ENCODE assay signal across 23 cellular contexts in the genomic region with DNA sequence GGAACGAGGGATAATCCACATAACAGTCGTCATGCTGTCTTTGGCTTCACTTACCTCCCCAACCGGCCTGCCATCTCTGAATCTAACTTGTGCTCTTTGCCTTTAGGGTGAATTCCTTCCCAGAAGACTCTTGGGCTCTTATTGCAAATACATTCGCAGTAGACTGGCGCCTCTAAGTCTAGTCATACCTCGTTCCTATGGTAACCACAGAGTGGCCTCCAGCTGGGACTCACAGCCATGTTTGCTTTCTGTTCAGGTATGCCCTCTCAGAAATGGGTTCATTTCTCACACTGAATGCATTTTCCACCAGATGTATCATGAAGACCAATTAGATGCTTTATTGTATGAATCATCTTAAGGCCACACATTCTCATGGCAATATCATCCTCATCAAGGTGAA.
DNase-seq lines count a peak whose midpoint lies in the region; ATAC-seq, FAIRE-seq and TF ChIP-seq lines count a peak whose summit lies in the region.
"Had no signal": no experiment of that assay in that cellular context is flagged by ENCODE, and none has a peak within 500 bp of the region (broad histone marks: within the 10 kb centered on the region; RNA-seq: fewer than 3 reads in every experiment).

No MANE protein-coding gene starts in this region.

- peak; percentile 4 for DNase-seq in stimulated activated CD4-positive, alpha-beta T cell treated with anti-CD3 and anti-CD28 coated beads, Interleukin-1b, Interleukin-23, amount 100 ng/mL, for 48 hours
- no peak for DNase-seq in stimulated activated CD4-positive, alpha-beta T cell treated with anti-CD3 and anti-CD28 coated beads, Interleukin-4, amount 100 ng/mL, for 1 hour
- peak; percentile 54 for DNase-seq in NCI-H2029 treated with DMSO at 0.1 percent for 48 hours (lab: John Stamatoyannopoulos, UW)
- peak; percentile 33 for DNase-seq in bronchial epithelial cell (ENCODE audit: low read depth)
- no peak for DNase-seq in NCI-H146 (lab: John Stamatoyannopoulos, UW)
- no peak for DNase-seq in T1000 (lab: John Stamatoyannopoulos, UW)
- DNase-seq: activated CD4-positive, alpha-beta T cell treated with anti-CD3 and anti-CD28 coated beads, Interleukin-2, amount 10 ng/mL, durations not matched to agents 7 days and 5 days; body of pancreas; DND-41; NCI-H1694 treated with DMSO at 0.1 percent for 48 hours; NCI-H524 treated with DMSO at 0.1 percent for 48 hours; SIG-M5; stimulated activated CD4-positive, alpha-beta T cell treated with anti-CD3 and anti-CD28 coated beads, Interleukin-2, amount 100 ng/mL, for 24 hours; stimulated activated naive CD4-positive, alpha-beta T cell; T-cell had no signal

- ATAC-seq in HG03280 (IDR thresholded peaks at IDR 0.05; ENCODE audit: unreplicated experiment) (no peak), GM21367 (IDR thresholded peaks at IDR 0.05; ENCODE audit: unreplicated experiment) (no peak)
- ATAC-seq: activated T-helper 17 cell treated with anti-CD3 and anti-CD28 coated beads, Interleukin-2, amount 50 U/mL, for 72 hours; body of pancreas; HCT116; T-cell had no signal

- no peaks in the 10 kb centered on the region for H3K36me3 ChIP-seq in bronchial epithelial cell (ENCODE audit: control insufficient read depth, insufficient read depth, low read length)
- H3K36me3 ChIP-seq: neural progenitor cell, thoracic aorta had no signal

- no peak for TF ChIP-seq CTCF in bronchial epithelial cell (IDR thresholded peaks at IDR 0.05; ENCODE audit: insufficient read depth, low read length, severe bottlenecking)

- no peak overlapping the region for H3K4me3 ChIP-seq in bronchial epithelial cell (ENCODE audit: low read depth, low read length)
- H3K4me3 ChIP-seq: body of pancreas, coronary artery, neural progenitor cell, thoracic aorta had no signal

- H3K27me3 ChIP-seq in bronchial epithelial cell (ENCODE audit: control insufficient read depth, insufficient read depth, low read length): no peaks in the 10 kb centered on the region
- H3K27me3 ChIP-seq: body of pancreas, neural progenitor cell had no signal

- no peak for FAIRE-seq in bronchial epithelial cell (lab: Jason Lieb, UNC)
- FAIRE-seq: endometrium had no signal

Comparison
In these comparisons a context has a peak if more than half of its experiments do, and no peak if none do; other contexts are left out.
1. DNase-seq: peak in stimulated activated CD4-positive, alpha-beta T cell treated with anti-CD3 and anti-CD28 coated beads, Interleukin-1b, Interleukin-23, amount 100 ng/mL, for 48 hours (single experiment), NCI-H2029 treated with DMSO at 0.1 percent for 48 hours (single experiment) and bronchial epithelial cell (single experiment); none in stimulated activated CD4-positive, alpha-beta T cell treated with anti-CD3 and anti-CD28 coated beads, Interleukin-4, amount 100 ng/mL, for 1 hour (single experiment), NCI-H146 (single experiment) and T1000 (single experiment).